In genomic region chr3:18679226-18679625, GRCh38 we compare ENCODE assay signal across 14 cellular contexts.
DNase-seq lines count a peak whose midpoint lies in the region; ATAC-seq lines count a peak whose summit lies in the region.
"Had no signal": no experiment of that assay in that cellular context is flagged by ENCODE, and none has a peak within 500 bp of the region (broad histone marks: within the 10 kb centered on the region; RNA-seq: fewer than 3 reads in every experiment).

No MANE protein-coding gene starts in this region.

- H3K4me3 Mint-ChIP-seq in activated naive CD4-positive, alpha-beta T cell treated with anti-CD3 and anti-CD28 coated beads for 36 hours: peak overlapping the region; percentile 31
- H3K4me3 Mint-ChIP-seq in activated T-cell treated with anti-CD3 and anti-CD28 coated beads, Interleukin-2, amount 50 U/mL, for 24 hours: peak overlapping the region; percentile 46
- H3K4me3 Mint-ChIP-seq in immature natural killer cell: peak overlapping the region; percentile 36 to 70 (median 64)
- peak overlapping the region; percentile 34 to 72 for H3K4me3 Mint-ChIP-seq in stimulated activated naive CD8-positive, alpha-beta T cell treated with anti-CD3 and anti-CD28 coated beads, Interleukin-15, amount 100 ng/mL, for 72 hours

- peak; percentile 77 for DNase-seq in activated naive CD4-positive, alpha-beta T cell treated with anti-CD3 and anti-CD28 coated beads for 36 hours
- no peak for DNase-seq in activated naive CD4-positive, alpha-beta T cell (lab: John Stamatoyannopoulos, UW)
- no peak for DNase-seq in activated T-cell treated with anti-CD3 and anti-CD28 coated beads, Interleukin-2, amount 50 U/mL, for 24 hours
- DNase-seq in immature natural killer cell: peak; percentile 66 to 78 (median 73)
- DNase-seq in stimulated activated naive CD8-positive, alpha-beta T cell treated with anti-CD3 and anti-CD28 coated beads, Interleukin-15, amount 100 ng/mL, for 72 hours: peak; percentile 19 to 65
- DNase-seq in islet precursor cell: no peak
- no peak for DNase-seq in dermis blood vessel endothelial cell
- no peak for DNase-seq in DMS79 treated with DMSO at 0.1 percent for 48 hours (lab: John Stamatoyannopoulos, UW)
- DNase-seq: cortex of kidney, erythroblast, GOT3, NCI-H69, substantia nigra had no signal

- CTCF ChIA-PET in activated naive CD4-positive, alpha-beta T cell treated with anti-CD3 and anti-CD28 coated beads for 36 hours (lab: Charles Lee): interaction anchor here (0.6 to 1.6 kb wide), 10 partner anchors 21 to 228 kb away, joined by 3 to 7 read pairs (median 4); no protein-coding TSS in a partner anchor

- H3K27me3 Mint-ChIP-seq in activated naive CD4-positive, alpha-beta T cell treated with anti-CD3 and anti-CD28 coated beads for 36 hours (ENCODE audit: low read depth): no peaks in the 10 kb centered on the region
- no peaks in the 10 kb centered on the region for H3K27me3 Mint-ChIP-seq in activated T-cell treated with anti-CD3 and anti-CD28 coated beads, Interleukin-2, amount 50 U/mL, for 24 hours
- H3K27me3 Mint-ChIP-seq in immature natural killer cell (ENCODE audit: low read depth in 3 of 3): peaks cover 0 to 5% (median 5%) of the 10 kb centered on the region in 3 donors
- H3K27me3 Mint-ChIP-seq in stimulated activated naive CD8-positive, alpha-beta T cell treated with anti-CD3 and anti-CD28 coated beads, Interleukin-15, amount 100 ng/mL, for 72 hours: no peaks in the 10 kb centered on the region

- peaks cover 8% of the 10 kb centered on the region for H3K9me3 Mint-ChIP-seq in activated naive CD4-positive, alpha-beta T cell treated with anti-CD3 and anti-CD28 coated beads for 36 hours
- H3K9me3 Mint-ChIP-seq in activated T-cell treated with anti-CD3 and anti-CD28 coated beads, Interleukin-2, amount 50 U/mL, for 24 hours: peaks cover 17% of the 10 kb centered on the region
- no peaks in the 10 kb centered on the region for H3K9me3 Mint-ChIP-seq in immature natural killer cell
- H3K9me3 Mint-ChIP-seq in stimulated activated naive CD8-positive, alpha-beta T cell treated with anti-CD3 and anti-CD28 coated beads, Interleukin-15, amount 100 ng/mL, for 72 hours: peaks cover 11 to 16% of the 10 kb centered on the region in 2 donors

- peak; percentile 95 for ATAC-seq in stimulated activated naive CD8-positive, alpha-beta T cell treated with anti-CD3 and anti-CD28 coated beads, Interleukin-15, amount 100 ng/mL, for 72 hours
- ATAC-seq: K562 had no signal

- peaks cover 81% of the 10 kb centered on the region for H3K4me1 Mint-ChIP-seq in activated naive CD4-positive, alpha-beta T cell treated with anti-CD3 and anti-CD28 coated beads for 36 hours (ENCODE audit: low read depth)
- peaks cover 86% of the 10 kb centered on the region for H3K4me1 Mint-ChIP-seq in activated T-cell treated with anti-CD3 and anti-CD28 coated beads, Interleukin-2, amount 50 U/mL, for 24 hours (ENCODE audit: low read depth)
- peaks cover 74 to 83% of the 10 kb centered on the region in 2 donors for H3K4me1 Mint-ChIP-seq in immature natural killer cell
- peaks cover 59% of the 10 kb centered on the region for H3K4me1 Mint-ChIP-seq in stimulated activated naive CD8-positive, alpha-beta T cell treated with anti-CD3 and anti-CD28 coated beads, Interleukin-15, amount 100 ng/mL, for 72 hours

- peaks cover 13% of the 10 kb centered on the region for H3K36me3 Mint-ChIP-seq in activated naive CD4-positive, alpha-beta T cell treated with anti-CD3 and anti-CD28 coated beads for 36 hours (ENCODE audit: low read depth)
- H3K36me3 Mint-ChIP-seq in activated T-cell treated with anti-CD3 and anti-CD28 coated beads, Interleukin-2, amount 50 U/mL, for 24 hours (ENCODE audit: low read depth): peaks cover 16% of the 10 kb centered on the region
- peaks cover 9 to 13% (median 10%) of the 10 kb centered on the region in 3 donors for H3K36me3 Mint-ChIP-seq in immature natural killer cell

- peak overlapping the region; percentile 81 for H3K27ac Mint-ChIP-seq in activated naive CD4-positive, alpha-beta T cell treated with anti-CD3 and anti-CD28 coated beads for 36 hours
- H3K27ac Mint-ChIP-seq in activated T-cell treated with anti-CD3 and anti-CD28 coated beads, Interleukin-2, amount 50 U/mL, for 24 hours: peak overlapping the region; percentile 96
- peak overlapping the region; percentile 73 to 91 (median 83) for H3K27ac Mint-ChIP-seq in immature natural killer cell
- peak overlapping the region in 1 of 2 donors; percentile 90 for H3K27ac Mint-ChIP-seq in stimulated activated naive CD8-positive, alpha-beta T cell treated with anti-CD3 and anti-CD28 coated beads, Interleukin-15, amount 100 ng/mL, for 72 hours

- intact Hi-C loops in activated naive CD4-positive, alpha-beta T cell treated with anti-CD3 and anti-CD28 coated beads for 36 hours (cut with micrococcal nuclease): loop anchor here (1.0 to 5.0 kb wide), 13 partner anchors 10 to 344 kb away; no protein-coding TSS in a partner anchor

Comparison
In these comparisons a context has a peak if more than half of its experiments do, and no peak if none do; other contexts are left out.
1. DNase-seq: peak in activated naive CD4-positive, alpha-beta T cell treated with anti-CD3 and anti-CD28 coated beads for 36 hours (single experiment), immature natural killer cell (3 of 3) and stimulated activated naive CD8-positive, alpha-beta T cell treated with anti-CD3 and anti-CD28 coated beads, Interleukin-15, amount 100 ng/mL, for 72 hours (2 of 2); none in activated naive CD4-positive, alpha-beta T cell (0 of 4), activated T-cell treated with anti-CD3 and anti-CD28 coated beads, Interleukin-2, amount 50 U/mL, for 24 hours (single experiment), islet precursor cell (single experiment), dermis blood vessel endothelial cell (single experiment) and DMS79 treated with DMSO at 0.1 percent for 48 hours (single experiment).
2. Peak in every context shown above with its lines, with median percentiles within 50 percentile points of each other: H3K4me3 Mint-ChIP-seq.